25 cellular contexts compared by ENCODE assay signal in genomic region chr3:108209579-108209978, GRCh38. TPM values are rescaled to one million over a fixed set of nuclear protein-coding genes. Genes with fewer than 3 reads are reported as not detected.
DNase-seq lines count a peak whose midpoint lies in the region; ATAC-seq, FAIRE-seq and TF ChIP-seq lines count a peak whose summit lies in the region.
"Had no signal": no experiment of that assay in that cellular context is flagged by ENCODE, and none has a peak within 500 bp of the region (broad histone marks: within the 10 kb centered on the region; RNA-seq: fewer than 3 reads in every experiment).

No MANE protein-coding gene starts in this region.

- H3K9me3 ChIP-seq in esophagus muscularis mucosa = no peaks in the 10 kb centered on the region
- H3K9me3 ChIP-seq: body of pancreas, heart left ventricle, lower lobe of right lung, right atrium auricular region, testis had no signal

- TF ChIP-seq EP300 in esophagus muscularis mucosa (IDR thresholded peaks at IDR 0.05) = no peak

- WGBS in esophagus muscularis mucosa = 98% methylated on average over 3 of the region's 3 CpGs

- no peak for TF ChIP-seq CTCF in esophagus muscularis mucosa (IDR thresholded peaks at IDR 0.05)

- DNase-seq in GM19239 (ENCODE audit: insufficient read length, low spot score) (no peak), esophagus muscularis mucosa (ENCODE audit: extremely low spot score) (no peak), LoVo (ENCODE audit: low spot score) (no peak), mesenteric fat pad (ENCODE audit: low spot score) (no peak)
- no peak for DNase-seq in activated naive CD4-positive, alpha-beta T cell treated with anti-CD3 and anti-CD28 coated beads, Interleukin-2, amount 50 U/mL, for 16 hours
- DNase-seq: body of pancreas, GF-D8, heart left ventricle, immature natural killer cell, Karpas-422, lower lobe of right lung, NCI-H1092, NCI-H2081, NCI-H446 treated with DMSO at 0.1 percent for 48 hours, T-helper 9 cell, testis had no signal

- FAIRE-seq in GM19239 (lab: Jason Lieb, UNC) = peak; percentile 64
- FAIRE-seq: endometrium had no signal

- no peak overlapping the region for H3K4me3 ChIP-seq in esophagus muscularis mucosa
- H3K4me3 ChIP-seq: body of pancreas, coronary artery, heart left ventricle, lower lobe of right lung, right atrium auricular region, testis had no signal

- H3K4me1 ChIP-seq in esophagus muscularis mucosa = no peaks in the 10 kb centered on the region
- H3K4me1 ChIP-seq: heart left ventricle, lower lobe of right lung, right atrium auricular region, testis had no signal

- no peak overlapping the region for H3K27ac ChIP-seq in esophagus muscularis mucosa (replicated peaks in 1 of 4)
- H3K27ac ChIP-seq: body of pancreas, C4-2B, coronary artery, heart left ventricle, lower lobe of right lung, right atrium auricular region, RWPE1, testis had no signal

- TF ChIP-seq POLR2A in esophagus muscularis mucosa (IDR thresholded peaks at IDR 0.05; ENCODE audit: low read depth) = no peak

- H3K27me3 ChIP-seq in esophagus muscularis mucosa = no peaks in the 10 kb centered on the region
- H3K27me3 ChIP-seq: body of pancreas, heart left ventricle, right atrium auricular region, testis had no signal

- intact Hi-C loops in esophagus muscularis mucosa (cut with DNase I) = no loop called here

- peaks cover 4 to 43% (median 19%) of the 10 kb centered on the region in 4 donors for H3K36me3 ChIP-seq in esophagus muscularis mucosa
- H3K36me3 ChIP-seq: right atrium auricular region had no signal

- ATAC-seq in GM18499 (IDR thresholded peaks at IDR 0.05; ENCODE audit: insufficient read depth, unreplicated experiment) = peak; percentile 40
- peak; percentile 58 for ATAC-seq in HG02870 (IDR thresholded peaks at IDR 0.05; ENCODE audit: unreplicated experiment)
- ATAC-seq in HG03460 (IDR thresholded peaks at IDR 0.05; ENCODE audit: unreplicated experiment) = peak; percentile 53
- ATAC-seq: body of pancreas, heart left ventricle, SK-N-SH treated with all-trans-retinoic acid at 6 μM for 48 hours had no signal

RNA-seq across cellular contexts. Expression of gene IFT57, which starts 12.6 kb away (rescaled TPM):
- total RNA-seq in esophagus muscularis mucosa (10 to 100 TPM; 52.3 to 82.4 (median 61.4) TPM), mesenteric fat pad (26.9 TPM)
